ENCODE assay signal across 1 cellular context in genomic region chr17:41813039-41813680, GRCh38.
TF ChIP-seq lines count a peak whose summit lies in the region.

No MANE protein-coding gene starts in this region.

TF ChIP-seq in HepG2, 621 proteins besides CTCF, POLR2A, EP300 and RAD21 (continued from another document):
- TF ChIP-seq ZNF816 (CRISPR knock-in tag; IDR thresholded peaks at IDR 0.05; ENCODE audit: borderline replicate concordance) (0 out of 2 replicates have a peak, but pooled peaks have one; percentile 13), ZFY (CRISPR knock-in tag; IDR thresholded peaks at IDR 0.05) (peak; percentile 50; the same call in 1 of the 2 replicates), THAP8 (CRISPR knock-in tag; IDR thresholded peaks at IDR 0.05; ENCODE audit: borderline replicate concordance) (0 out of 2 replicates have a peak, but pooled peaks have one; percentile 80), ZNF296 (CRISPR knock-in tag; conservative IDR thresholded peaks at IDR 0.05) (0 out of 2 replicates have a peak, but pooled peaks have one; percentile 33), ZNF275 (CRISPR knock-in tag; IDR thresholded peaks at IDR 0.05; ENCODE audit: borderline replicate concordance) (peak; percentile 1; the same call in 1 of the 2 replicates), SNAPC4 (CRISPR knock-in tag; IDR thresholded peaks at IDR 0.05) (0 out of 2 replicates have a peak, but pooled peaks have one; percentile 66), MED1 (CRISPR knock-in tag; IDR thresholded peaks at IDR 0.05) (0 out of 2 replicates have a peak, but pooled peaks have one; percentile 1), CCDC6 (CRISPR knock-in tag; IDR thresholded peaks at IDR 0.05) (0 out of 2 replicates have a peak, but pooled peaks have one; percentile 32), ZNF263 (CRISPR knock-in tag; IDR thresholded peaks at IDR 0.05) (0 out of 2 replicates have a peak, but pooled peaks have one; percentile 31), TAF1 (CRISPR knock-in tag; IDR thresholded peaks at IDR 0.05) (peak; percentile 57; the same call in 1 of the 2 replicates), DR1 (CRISPR knock-in tag; IDR thresholded peaks at IDR 0.05) (peak; percentile 39; the same call in 1 of the 2 replicates), MYPOP (CRISPR knock-in tag; IDR thresholded peaks at IDR 0.05) (peak; percentile 3; the same call in 1 of the 2 replicates), ZNF720 (CRISPR knock-in tag; IDR thresholded peaks at IDR 0.05) (no peak), RARG (CRISPR knock-in tag; IDR thresholded peaks at IDR 0.05; ENCODE audit: low read depth) (0 out of 2 replicates have a peak, but pooled peaks have one; percentile 15), ZSCAN21 (CRISPR knock-in tag; IDR thresholded peaks at IDR 0.05; ENCODE audit: borderline replicate concordance) (0 out of 2 replicates have a peak, but pooled peaks have one; percentile 25), ZNF407 (CRISPR knock-in tag; IDR thresholded peaks at IDR 0.05; ENCODE audit: not compliant biosample characterization) (no peak), KDM5B (CRISPR knock-in tag; IDR thresholded peaks at IDR 0.05; ENCODE audit: borderline replicate concordance) (peak; percentile 74; the same call in 1 of the 2 replicates), PATZ1 (CRISPR knock-in tag; IDR thresholded peaks at IDR 0.05) (peak; percentile 2), ZNF850 (CRISPR knock-in tag; conservative IDR thresholded peaks at IDR 0.05) (no peak), ARNT2 (CRISPR knock-in tag; IDR thresholded peaks at IDR 0.05; ENCODE audit: low read depth) (peak; percentile 3; the same call in 1 of the 2 replicates), ZNF264 (CRISPR knock-in tag; IDR thresholded peaks at IDR 0.05) (0 out of 2 replicates have a peak, but pooled peaks have one; percentile 55), GABPB1 (CRISPR knock-in tag; IDR thresholded peaks at IDR 0.05) (peak; percentile 22; the same call in 1 of the 2 replicates), CAMTA2 (CRISPR knock-in tag; IDR thresholded peaks at IDR 0.05; ENCODE audit: borderline replicate concordance) (0 out of 2 replicates have a peak, but pooled peaks have one; percentile 40), TAF15 (IDR thresholded peaks at IDR 0.05; ENCODE audit: low read depth, low read length, poor library complexity, severe bottlenecking) (peak; percentile 79), YEATS2 (CRISPR knock-in tag; IDR thresholded peaks at IDR 0.05; ENCODE audit: borderline replicate concordance) (0 out of 2 replicates have a peak, but pooled peaks have one; percentile 1), AGO2 (optimal IDR thresholded peaks at IDR 0.05; ENCODE audit: low read depth, low read length) (peak; percentile 80), ZC3H4 (CRISPR knock-in tag; IDR thresholded peaks at IDR 0.05; ENCODE audit: borderline replicate concordance) (no peak), ZNF878 (CRISPR knock-in tag; IDR thresholded peaks at IDR 0.05) (0 out of 2 replicates have a peak, but pooled peaks have one; percentile 38), CENPBD1 (CRISPR knock-in tag; IDR thresholded peaks at IDR 0.05; ENCODE audit: borderline replicate concordance, low read depth) (no peak), ZNF83 (CRISPR knock-in tag; IDR thresholded peaks at IDR 0.05; ENCODE audit: borderline replicate concordance) (peak; percentile 19; the same call in 1 of the 2 replicates), ZNF768 (CRISPR knock-in tag; IDR thresholded peaks at IDR 0.05) (peak; percentile 33; the same call in 1 of the 2 replicates), ZFX (CRISPR knock-in tag; IDR thresholded peaks at IDR 0.05; ENCODE audit: low read depth) (peak; percentile 0; the same call in 1 of the 2 replicates), ZNF564 (CRISPR knock-in tag; IDR thresholded peaks at IDR 0.05) (0 out of 2 replicates have a peak, but pooled peaks have one; percentile 24), MLX (CRISPR knock-in tag; IDR thresholded peaks at IDR 0.05) (peak; percentile 4; the same call in 1 of the 2 replicates), SOX6 (IDR thresholded peaks at IDR 0.05) (no peak), SOX6 (CRISPR knock-in tag; IDR thresholded peaks at IDR 0.05) (peak; percentile 7; the same call in 1 of the 2 replicates)
